ENCODE assay signal across 8 cellular contexts in genomic region chr10:80204801-80205477, GRCh38. TPM values are rescaled to one million over a fixed set of nuclear protein-coding genes. Genes with fewer than 3 reads are reported as not detected.
A peak's percentile ranks its signal among the peaks of the same experiment; 100 is the strongest.
DNase-seq lines count a peak whose midpoint lies in the region; ATAC-seq and TF ChIP-seq lines count a peak whose summit lies in the region.

No MANE protein-coding gene starts in this region.

- H3K9me3 Mint-ChIP-seq in activated CD4-positive, alpha-beta memory T cell treated with anti-CD3 and anti-CD28 coated beads for 36 hours: no peaks in the 10 kb centered on the region
- H3K9me3 Mint-ChIP-seq in neural progenitor cell: no peaks in the 10 kb centered on the region

- H4K20me1 ChIP-seq in DND-41 (ENCODE audit: insufficient read depth, low read length) (peaks cover 25% of the 10 kb centered on the region), neural progenitor cell (ENCODE audit: low read depth) (peaks cover 5% of the 10 kb centered on the region)

- ATAC-seq in DND-41 (ENCODE audit: insufficient read depth, low read depth): peak; percentile 63
- peak; percentile 32 for ATAC-seq in GM21381 (IDR thresholded peaks at IDR 0.05; ENCODE audit: unreplicated experiment)

- peak overlapping the region; percentile 91 for H3K4me3 Mint-ChIP-seq in activated CD4-positive, alpha-beta memory T cell treated with anti-CD3 and anti-CD28 coated beads for 36 hours
- H3K4me3 Mint-ChIP-seq in neural progenitor cell: peak overlapping the region; percentile 84

- peak overlapping the region; percentile 99 for H3K4me2 ChIP-seq in DND-41 (ENCODE audit: insufficient read depth, low read length)
- H3K4me2 ChIP-seq in neural progenitor cell: peak overlapping the region; percentile 94

- H3K9me3 ChIP-seq in DND-41 (ENCODE audit: insufficient read depth, low read length, severe bottlenecking): no peaks in the 10 kb centered on the region
- no peaks in the 10 kb centered on the region for H3K9me3 ChIP-seq in neural progenitor cell (ENCODE audit: low read depth)

- no peaks in the 10 kb centered on the region for H3K27me3 Mint-ChIP-seq in activated CD4-positive, alpha-beta memory T cell treated with anti-CD3 and anti-CD28 coated beads for 36 hours
- H3K27me3 Mint-ChIP-seq in neural progenitor cell (ENCODE audit: insufficient read depth, low read depth): peaks cover 16% of the 10 kb centered on the region

- POLR2A ChIA-PET in activated CD4-positive, alpha-beta memory T cell treated with anti-CD3 and anti-CD28 coated beads for 36 hours (lab: Charles Lee): interaction anchor here (0.6 to 5.0 kb wide), 5 partner anchors 11 to 17 kb away, joined by 3 to 52 read pairs (median 4); no protein-coding TSS in a partner anchor

- H3K27ac Mint-ChIP-seq in activated CD4-positive, alpha-beta memory T cell treated with anti-CD3 and anti-CD28 coated beads for 36 hours: peak overlapping the region; percentile 91
- H3K27ac Mint-ChIP-seq in neural progenitor cell: no peak overlapping the region

- H3K27me3 ChIP-seq in DND-41 (ENCODE audit: insufficient read depth, low read length, poor library complexity) (peaks cover 2% of the 10 kb centered on the region), neural progenitor cell (peaks cover 55% of the 10 kb centered on the region)

- DNase-seq in DND-41: peak; percentile 51
- peak; percentile 57 for DNase-seq in HK-2 (ENCODE audit: unreplicated experiment)
- peak; percentile 50 for DNase-seq in activated CD4-positive, alpha-beta memory T cell treated with anti-CD3 and anti-CD28 coated beads for 36 hours
- DNase-seq in fibroblast of mammary gland (ENCODE audit: low read depth): no peak
- peak; percentile 57 for DNase-seq in neural progenitor cell (ENCODE audit: low spot score)
- DNase-seq in SK-N-DZ (ENCODE audit: low spot score): no peak
- no peak for DNase-seq in HuH-7 (ENCODE audit: low spot score)

- H3K4me1 Mint-ChIP-seq in activated CD4-positive, alpha-beta memory T cell treated with anti-CD3 and anti-CD28 coated beads for 36 hours (ENCODE audit: low read depth): peaks cover 48% of the 10 kb centered on the region
- peaks cover 18% of the 10 kb centered on the region for H3K4me1 Mint-ChIP-seq in neural progenitor cell

- H3K79me2 ChIP-seq in DND-41 (ENCODE audit: insufficient read depth, low read length) (peaks cover 54% of the 10 kb centered on the region), neural progenitor cell (ENCODE audit: low read depth) (no peaks in the 10 kb centered on the region)

- H3K4me3 ChIP-seq in DND-41 (ENCODE audit: low read depth in 1 of 2, low read length in 2 of 2) (peak overlapping the region; percentile 44 to 87), fibroblast of mammary gland (ENCODE audit: control insufficient read depth, low read depth, low read length) (peak overlapping the region; percentile 88), neural progenitor cell (peak overlapping the region; percentile 77)

- H3K4me1 ChIP-seq in DND-41 (ENCODE audit: insufficient read depth, low read length) (peaks cover 33% of the 10 kb centered on the region), neural progenitor cell (peaks cover 14% of the 10 kb centered on the region)

- H3K27ac ChIP-seq in DND-41 (ENCODE audit: low read length): peak overlapping the region; percentile 81
- H3K27ac ChIP-seq in neural progenitor cell: no peak overlapping the region

- H2AFZ ChIP-seq in DND-41 (ENCODE audit: low read depth, low read length) (peak overlapping the region; percentile 100), neural progenitor cell (replicated peaks) (peak overlapping the region; percentile 96)

- no peak for TF ChIP-seq CTCF in DND-41 (IDR thresholded peaks at IDR 0.05; ENCODE audit: borderline replicate concordance, extremely low read depth, low read length, poor library complexity, severe bottlenecking)
- TF ChIP-seq CTCF in fibroblast of mammary gland (conservative IDR thresholded peaks at IDR 0.05; ENCODE audit: control insufficient read depth, insufficient read depth, low read depth, low read length): no peak
- TF ChIP-seq CTCF in neural progenitor cell (IDR thresholded peaks at IDR 0.05): no peak

- no peaks in the 10 kb centered on the region; the same call in 1 of the 2 replicates for H3K36me3 ChIP-seq in DND-41 (ENCODE audit: insufficient read depth, low read length)
- H3K36me3 ChIP-seq in neural progenitor cell: no peaks in the 10 kb centered on the region

- peaks cover 18% of the 10 kb centered on the region for H3K36me3 Mint-ChIP-seq in activated CD4-positive, alpha-beta memory T cell treated with anti-CD3 and anti-CD28 coated beads for 36 hours
- H3K36me3 Mint-ChIP-seq in neural progenitor cell: no peaks in the 10 kb centered on the region

- intact Hi-C loops in activated CD4-positive, alpha-beta memory T cell treated with anti-CD3 and anti-CD28 coated beads for 36 hours (cut with micrococcal nuclease): loop anchor here (1.0 to 10.0 kb wide), 5 partner anchors 9 to 860 kb away; partner anchors contain the start of genes PPIF and ZCCHC24

- peak overlapping the region; percentile 95 for H3K9ac ChIP-seq in DND-41 (ENCODE audit: low read depth, low read length)
- no peak overlapping the region for H3K9ac ChIP-seq in neural progenitor cell

- CTCF ChIA-PET in activated CD4-positive, alpha-beta memory T cell treated with anti-CD3 and anti-CD28 coated beads for 36 hours (lab: Charles Lee): interaction anchor here (1.0 to 5.5 kb wide), 6 partner anchors 13 to 61 kb away, joined by 3 to 44 read pairs (median 8); no protein-coding TSS in a partner anchor

- peaks cover 15% of the 10 kb centered on the region for H3F3A ChIP-seq in neural progenitor cell (ENCODE audit: low read depth)

RNA-seq across cellular contexts. Expression of gene ANXA11, which starts 0.4 kb away (rescaled TPM):
- total RNA-seq in activated CD4-positive, alpha-beta memory T cell treated with anti-CD3 and anti-CD28 coated beads for 36 hours: 100 to 1,000 TPM; 237 to 242 TPM
- total RNA-seq in neural progenitor cell (ENCODE audit: low replicate concordance): 2.7 and 7.3 TPM in 2 replicates
- 1.2 and 1.7 TPM in 2 replicates for polyA plus RNA-seq in SK-N-DZ (2014; cell fraction: cytosol; rRNA removed)
- polyA plus RNA-seq in SK-N-DZ (2014; cell fraction: nucleus; rRNA removed): 0.92 and 1.2 TPM in 2 replicates

Comparison
In these comparisons a context has a peak if more than half of its experiments do, and no peak if none do; other contexts are left out.
1. DNase-seq: peak in DND-41 (single experiment), HK-2 (single experiment), activated CD4-positive, alpha-beta memory T cell treated with anti-CD3 and anti-CD28 coated beads for 36 hours (single experiment) and neural progenitor cell (single experiment); none in fibroblast of mammary gland (single experiment), SK-N-DZ (single experiment) and HuH-7 (single experiment).
2. RNA of gene ANXA11, which starts 0.4 kb away (total RNA-seq): 237 to 242 TPM in activated CD4-positive, alpha-beta memory T cell treated with anti-CD3 and anti-CD28 coated beads for 36 hours; 2.7 to 7.3 TPM in neural progenitor cell; every median in the first group is over 10 times any median in the second.
3. Peak in every context shown above with its lines, with median percentiles within 50 percentile points of each other: H3K4me3 ChIP-seq.